21 cellular contexts compared by ENCODE assay signal in genomic region chr4:24805036-24805435, GRCh38. TPM values are rescaled to one million over a fixed set of nuclear protein-coding genes. Genes with fewer than 3 reads are reported as not detected.
DNase-seq lines count a peak whose midpoint lies in the region; ATAC-seq and TF ChIP-seq lines count a peak whose summit lies in the region.
"Had no signal": no experiment of that assay in that cellular context is flagged by ENCODE, and none has a peak within 500 bp of the region (broad histone marks: within the 10 kb centered on the region; RNA-seq: fewer than 3 reads in every experiment).

No MANE protein-coding gene starts in this region.

- H3K4me3 ChIP-seq in body of pancreas (no peak overlapping the region), lower lobe of right lung (no peak overlapping the region)
- no peak overlapping the region for H3K4me3 ChIP-seq in CD8-positive, alpha-beta memory T cell (ENCODE audit: low read length)
- H3K4me3 ChIP-seq: colonic mucosa, MG63, mucosa of descending colon, upper lobe of left lung had no signal

- no peaks in the 10 kb centered on the region for H3K36me3 Mint-ChIP-seq in CD8-positive, alpha-beta memory T cell
- H3K36me3 Mint-ChIP-seq: stimulated activated memory B cell treated with anti-CD40 and anti-IgM and Interleukin-4, amounts not matched to agents 10 μg/mL and 1 μg/mL and 100 μg/mL, for 72 hours had no signal

- H3K4me1 ChIP-seq in body of pancreas = peaks cover 28% of the 10 kb centered on the region
- no peaks in the 10 kb centered on the region for H3K4me1 ChIP-seq in lower lobe of right lung
- no peaks in the 10 kb centered on the region for H3K4me1 ChIP-seq in CD8-positive, alpha-beta memory T cell (ENCODE audit: insufficient read depth, low read length)
- H3K4me1 ChIP-seq: Caco-2, colonic mucosa had no signal

- no peak for TF ChIP-seq CTCF in body of pancreas (IDR thresholded peaks at IDR 0.05)
- no peak for TF ChIP-seq CTCF in lower lobe of right lung (IDR thresholded peaks at IDR 0.05)

- POLR2A ChIA-PET in CD8-positive, alpha-beta memory T cell (lab: Charles Lee) = no interaction called here

- H3K9me3 ChIP-seq in body of pancreas (no peaks in the 10 kb centered on the region), lower lobe of right lung (no peaks in the 10 kb centered on the region)
- H3K9me3 ChIP-seq in CD8-positive, alpha-beta memory T cell (ENCODE audit: low read length) = no peaks in the 10 kb centered on the region
- H3K9me3 ChIP-seq: Caco-2, colonic mucosa, MG63, mucosa of descending colon, upper lobe of left lung had no signal

- TF ChIP-seq POLR2A in body of pancreas (IDR thresholded peaks at IDR 0.05) = no peak

- CTCF ChIA-PET in CD8-positive, alpha-beta memory T cell (lab: Charles Lee) = no interaction called here

- peaks cover 0 to 5% (median 0%) of the 10 kb centered on the region in 3 donors for H3K4me1 Mint-ChIP-seq in CD8-positive, alpha-beta memory T cell
- H3K4me1 Mint-ChIP-seq: activated CD4-positive, alpha-beta memory T cell treated with anti-CD3 and anti-CD28 coated beads, Interleukin-2, amount 10 ng/mL, durations not matched to agents 7 days and 5 days; stimulated activated memory B cell treated with anti-CD40 and anti-IgM and Interleukin-4, amounts not matched to agents 10 μg/mL and 1 μg/mL and 100 μg/mL, for 72 hours had no signal

- H3K36me3 ChIP-seq in body of pancreas (replicated peaks in 1 of 2; ENCODE audit: insufficient read depth in 1 of 2, low read depth in 2 of 2) = peaks cover 0 to 7% of the 10 kb centered on the region in 2 donors
- H3K36me3 ChIP-seq in lower lobe of right lung = peaks cover 10% of the 10 kb centered on the region
- no peaks in the 10 kb centered on the region for H3K36me3 ChIP-seq in CD8-positive, alpha-beta memory T cell (ENCODE audit: insufficient read depth, low read length)
- H3K36me3 ChIP-seq: colonic mucosa, MG63 had no signal

- intact Hi-C loops in body of pancreas (cut with DNase I) = no loop called here
- intact Hi-C loops in lower lobe of right lung (cut with DNase I) = no loop called here

- H3K27ac Mint-ChIP-seq in CD8-positive, alpha-beta memory T cell = no peak overlapping the region
- H3K27ac Mint-ChIP-seq: activated CD4-positive, alpha-beta memory T cell treated with anti-CD3 and anti-CD28 coated beads, Interleukin-2, amount 10 ng/mL, durations not matched to agents 7 days and 5 days; activated naive CD4-positive, alpha-beta T cell treated with anti-CD3 and anti-CD28 coated beads, Interleukin-2, amount 50 U/mL, for 72 hours; stimulated activated memory B cell treated with anti-CD40 and anti-IgM and Interleukin-4, amounts not matched to agents 10 μg/mL and 1 μg/mL and 100 μg/mL, for 72 hours had no signal

- ATAC-seq in body of pancreas (peak; percentile 64), lower lobe of right lung (peak; percentile 51 to 74), HG03097 (IDR thresholded peaks at IDR 0.05; ENCODE audit: low FRiP score, unreplicated experiment) (no peak), HG03280 (IDR thresholded peaks at IDR 0.05; ENCODE audit: unreplicated experiment) (no peak)
- ATAC-seq: activated naive CD4-positive, alpha-beta T cell treated with anti-CD3 and anti-CD28 coated beads, Interleukin-2, amount 50 U/mL, for 72 hours; left cardiac atrium; mucosa of descending colon; Right ventricle myocardium inferior; stimulated activated memory B cell treated with anti-CD40 and anti-IgM and Interleukin-4, amounts not matched to agents 10 μg/mL and 1 μg/mL and 100 μg/mL, for 72 hours had no signal

- peaks cover 0 to 4% (median 1%) of the 10 kb centered on the region in 5 donors for H3K9me3 Mint-ChIP-seq in CD8-positive, alpha-beta memory T cell
- H3K9me3 Mint-ChIP-seq: activated CD4-positive, alpha-beta memory T cell treated with anti-CD3 and anti-CD28 coated beads, Interleukin-2, amount 10 ng/mL, durations not matched to agents 7 days and 5 days; activated naive CD4-positive, alpha-beta T cell treated with anti-CD3 and anti-CD28 coated beads, Interleukin-2, amount 50 U/mL, for 72 hours; stimulated activated memory B cell treated with anti-CD40 and anti-IgM and Interleukin-4, amounts not matched to agents 10 μg/mL and 1 μg/mL and 100 μg/mL, for 72 hours had no signal

- no peak overlapping the region for H3K4me3 Mint-ChIP-seq in CD8-positive, alpha-beta memory T cell
- H3K4me3 Mint-ChIP-seq: activated CD4-positive, alpha-beta memory T cell treated with anti-CD3 and anti-CD28 coated beads, Interleukin-2, amount 10 ng/mL, durations not matched to agents 7 days and 5 days; stimulated activated memory B cell treated with anti-CD40 and anti-IgM and Interleukin-4, amounts not matched to agents 10 μg/mL and 1 μg/mL and 100 μg/mL, for 72 hours had no signal

- H3K27me3 ChIP-seq in body of pancreas (no peaks in the 10 kb centered on the region), lower lobe of right lung (ENCODE audit: low read depth) (peaks cover 11% of the 10 kb centered on the region)
- H3K27me3 ChIP-seq in CD8-positive, alpha-beta memory T cell (ENCODE audit: insufficient read depth, low read length, poor library complexity, severe bottlenecking) = no peaks in the 10 kb centered on the region
- H3K27me3 ChIP-seq: colonic mucosa, MG63 had no signal

- WGBS in body of pancreas, 2 donors = 36 to 41% methylated on average over 5 of the region's 5 CpGs

- DNase-seq in COR-L47 (lab: John Stamatoyannopoulos, UW) (peak; percentile 31), NCI-H146 treated with DMSO at 0.1 percent for 48 hours (lab: John Stamatoyannopoulos, UW; ENCODE audit: unreplicated experiment) (peak; percentile 35), body of pancreas (peak in 3 of 4 donors; percentile 25 to 50 (median 26)), lower lobe of right lung (no peak)
- no peak for DNase-seq in CD8-positive, alpha-beta memory T cell
- DNase-seq: activated CD4-positive, alpha-beta memory T cell treated with anti-CD3 and anti-CD28 coated beads, Interleukin-2, amount 10 ng/mL, durations not matched to agents 7 days and 5 days; activated T-cell treated with anti-CD3 and anti-CD28 coated beads, Interleukin-2, amount 50 U/mL, for 48 hours; colonic mucosa; foreskin melanocyte; left cardiac atrium; MG63; mucosa of descending colon; NCI-H2227 treated with DMSO at 0.1 percent for 48 hours; retina; upper lobe of left lung had no signal

- peak overlapping the region in 2 of 4 donors; percentile 33 to 49 for H3K27ac ChIP-seq in body of pancreas
- no peak overlapping the region for H3K27ac ChIP-seq in lower lobe of right lung
- H3K27ac ChIP-seq in CD8-positive, alpha-beta memory T cell (ENCODE audit: low read depth, low read length) = no peak overlapping the region
- H3K27ac ChIP-seq: colonic mucosa had no signal

- peaks cover 3 to 31% of the 10 kb centered on the region in 2 donors for H3K27me3 Mint-ChIP-seq in CD8-positive, alpha-beta memory T cell

RNA-seq across cellular contexts. Expression of gene SOD3, which starts 9.7 kb away (rescaled TPM):
- 100 to 1,000 TPM; 139 to 290 TPM for total RNA-seq in body of pancreas
- total RNA-seq in lower lobe of right lung = 111 TPM
- total RNA-seq in CD8-positive, alpha-beta memory T cell = not detected
- not detected for polyA plus RNA-seq in CD8-positive, alpha-beta memory T cell
- total RNA-seq: activated CD4-positive, alpha-beta memory T cell treated with anti-CD3 and anti-CD28 coated beads, Interleukin-2, amount 10 ng/mL, durations not matched to agents 7 days and 5 days; activated naive CD4-positive, alpha-beta T cell treated with anti-CD3 and anti-CD28 coated beads, Interleukin-2, amount 50 U/mL, for 72 hours had no signal

Comparison
In these comparisons a context has a peak if more than half of its experiments do, and no peak if none do; other contexts are left out.
1. DNase-seq: peak in COR-L47 (single experiment), NCI-H146 treated with DMSO at 0.1 percent for 48 hours (single experiment) and body of pancreas (3 of 4); none in lower lobe of right lung (single experiment) and CD8-positive, alpha-beta memory T cell (0 of 5).
2. ATAC-seq: peak in body of pancreas (single experiment) and lower lobe of right lung (2 of 2); none in HG03097 (single experiment) and HG03280 (single experiment).
3. RNA of gene SOD3, which starts 9.7 kb away (total RNA-seq): 139 to 290 TPM in body of pancreas and 111 TPM in lower lobe of right lung (single experiment); not detected in CD8-positive, alpha-beta memory T cell; every median in the first group is over 100 times any median in the second.